In genomic region chr3:134333522-134334181, GRCh38 we compare ENCODE assay signal across 12 cellular contexts. TPM values are rescaled to one million over a fixed set of nuclear protein-coding genes. Genes with fewer than 3 reads are reported as not detected.
DNase-seq lines count a peak whose midpoint lies in the region; ATAC-seq and TF ChIP-seq lines count a peak whose summit lies in the region.
"Had no signal": no experiment of that assay in that cellular context is flagged by ENCODE, and none has a peak within 500 bp of the region (broad histone marks: within the 10 kb centered on the region; RNA-seq: fewer than 3 reads in every experiment).

No MANE protein-coding gene starts in this region.

- no peak overlapping the region for H3K23ac ChIP-seq in mesendoderm (ENCODE audit: low read length)

- H3K79me1 ChIP-seq in mesendoderm (ENCODE audit: low read length), result no peaks in the 10 kb centered on the region

- H2BK120ac ChIP-seq in mesendoderm (ENCODE audit: low read depth, low read length), result peak overlapping the region; percentile 82

- H3K27ac ChIP-seq in mammary epithelial cell (ENCODE audit: insufficient read depth, low read depth, low read length), result peak overlapping the region; percentile 12
- H3K27ac ChIP-seq in mesendoderm (ENCODE audit: low read depth, low read length), result peak overlapping the region; percentile 77
- peak overlapping the region; percentile 53 to 67 for H3K27ac ChIP-seq in uterus
- H3K27ac ChIP-seq: 22Rv1 had no signal

- H2BK15ac ChIP-seq in mesendoderm (replicated peaks; ENCODE audit: low read depth), result no peak overlapping the region

- CTCF ChIA-PET in mammary epithelial cell (lab: Charles Lee; ENCODE audit: low non-redundant PET), result no interaction called here

- peak overlapping the region; percentile 77 for H3K4ac ChIP-seq in mesendoderm (ENCODE audit: low read depth, low read length)

- no peak for TF ChIP-seq POLR2A in uterus (IDR thresholded peaks at IDR 0.05)

- H3K27me3 ChIP-seq in mammary epithelial cell (ENCODE audit: insufficient read depth, low read length) (no peaks in the 10 kb centered on the region), mesendoderm (ENCODE audit: insufficient read depth, low read length, poor library complexity) (no peaks in the 10 kb centered on the region), uterus (no peaks in the 10 kb centered on the region)

- intact Hi-C loops in mammary epithelial cell (cut with micrococcal nuclease) (no loop called here), uterus (cut with DNase I; ENCODE audit: low total_unique reads) (no loop called here)

- DNase-seq in DMS 273 (lab: John Stamatoyannopoulos, UW; ENCODE audit: unreplicated experiment) (peak; percentile 31), DMS 273 treated with DMSO at 0.1 percent for 48 hours (lab: John Stamatoyannopoulos, UW) (no peak), mammary epithelial cell (no peak), mesendoderm (peak; percentile 99), uterus (no peak)
- no peak for DNase-seq in activated CD4-positive, alpha-beta T cell treated with anti-CD3 and anti-CD28 coated beads, Interleukin-2, amount 50 U/mL, for 48 hours
- DNase-seq: effector CD4-positive, alpha-beta T cell; NCI-H1092; retina had no signal

- BruUV-seq in mammary epithelial cell (replicated peaks; lab: Mats Ljungman, UMichigan), result no TSS peak

- WGBS in mammary epithelial cell (ENCODE audit: low coverage, missing lambda C conversion rate), result 11% methylated on average over 10 of the region's 10 CpGs
- WGBS in mesendoderm (ENCODE audit: extremely low coverage, insufficient coverage, low lambda C conversion rate), result no CpG with 5 or more reads among the region's 10 CpGs

- H2AK5ac ChIP-seq in mesendoderm (ENCODE audit: low read length), result no peak overlapping the region

- H3K36me3 ChIP-seq in mammary epithelial cell (ENCODE audit: insufficient read depth, low read length), result no peaks in the 10 kb centered on the region
- H3K36me3 ChIP-seq in mesendoderm (ENCODE audit: control insufficient read depth, insufficient read depth, low read length), result no peaks in the 10 kb centered on the region
- no peaks in the 10 kb centered on the region for H3K36me3 ChIP-seq in uterus

- H2AFZ ChIP-seq in mammary epithelial cell (ENCODE audit: low read depth, low read length), result peak overlapping the region; percentile 71

- no peak overlapping the region for H4K5ac ChIP-seq in mesendoderm (ENCODE audit: low read length)

- H3K4me1 ChIP-seq in mammary epithelial cell (ENCODE audit: insufficient read depth, low read length) (peaks cover 76% of the 10 kb centered on the region), mesendoderm (ENCODE audit: control insufficient read depth, low read depth, low read length) (peaks cover 29% of the 10 kb centered on the region), uterus (peaks cover 5 to 27% of the 10 kb centered on the region in 2 donors)

- H3K4me2 ChIP-seq in mammary epithelial cell (ENCODE audit: insufficient read depth, low read depth, low read length) (peak overlapping the region; percentile 25), mesendoderm (ENCODE audit: low read length) (no peak overlapping the region)

- no peaks in the 10 kb centered on the region for H4K20me1 ChIP-seq in mammary epithelial cell (ENCODE audit: insufficient read depth, low read length)

- no peak for ATAC-seq in GM19328 (IDR thresholded peaks at IDR 0.05; ENCODE audit: unreplicated experiment)
- ATAC-seq in GM21390 (IDR thresholded peaks at IDR 0.05; ENCODE audit: unreplicated experiment), result no peak

- H2BK5ac ChIP-seq in mesendoderm (ENCODE audit: low read length), result peak overlapping the region; percentile 77

- TF ChIP-seq CTCF in mammary epithelial cell (conservative IDR thresholded peaks at IDR 0.05 in 1 of 2, IDR thresholded peaks at IDR 0.05 in 1 of 2; ENCODE audit: extremely low read depth in 1 of 2, insufficient read depth in 1 of 2, low read depth in 1 of 2, low read length in 2 of 2) (peak; percentile 2 to 34), uterus (IDR thresholded peaks at IDR 0.05) (no peak)

- no peaks in the 10 kb centered on the region for H3K9me3 ChIP-seq in mammary epithelial cell (replicated peaks; ENCODE audit: insufficient read depth, low read length)
- no peaks in the 10 kb centered on the region for H3K9me3 ChIP-seq in uterus

- H3K9ac ChIP-seq in mammary epithelial cell (ENCODE audit: insufficient read depth, low read length), result no peak overlapping the region
- H3K9ac ChIP-seq in mesendoderm (ENCODE audit: low read length), result peak overlapping the region; percentile 5

- in situ Hi-C loops in mammary epithelial cell (cut with MboI; ENCODE audit: low sequenced_read_pairs in 2 of 2), result no loop called here

- H3K56ac ChIP-seq in mesendoderm (ENCODE audit: low read length), result peak overlapping the region; percentile 82

- dilution Hi-C loops in mammary epithelial cell (cut with HindIII; ENCODE audit: low sequenced_read_pairs), result no loop called here

- peak overlapping the region; percentile 69 for H3K18ac ChIP-seq in mesendoderm (ENCODE audit: low read length)

- H3K79me2 ChIP-seq in mammary epithelial cell (ENCODE audit: insufficient read depth, low read length) (no peaks in the 10 kb centered on the region), mesendoderm (ENCODE audit: control insufficient read depth, insufficient read depth, low read length) (no peaks in the 10 kb centered on the region)

- H3K4me3 ChIP-seq in mammary epithelial cell (replicated peaks in 1 of 3; ENCODE audit: insufficient read depth in 1 of 3, low read depth in 2 of 3, low read length in 3 of 3) (no peak overlapping the region), mesendoderm (ENCODE audit: low read length) (no peak overlapping the region), uterus (no peak overlapping the region)

- no peak overlapping the region for H4K8ac ChIP-seq in mesendoderm (ENCODE audit: low read depth, low read length)

RNA-seq across cellular contexts. Expression of gene AMOTL2, which starts 40.6 kb away (rescaled TPM):
- 100 to 1,000 TPM; 116 to 144 TPM for total RNA-seq in mammary epithelial cell
- 47.5 TPM for polyA plus RNA-seq in mammary epithelial cell
- 86.1 TPM for polyA minus RNA-seq in mammary epithelial cell
- 110 TPM for polyA plus RNA-seq in mesendoderm (2013, experiment 1 of 2)
- polyA plus RNA-seq in mesendoderm (2013, experiment 2 of 2), result 105 TPM
- total RNA-seq in uterus, result 10 to 100 TPM; 49.4 to 87.5 (median 61.4) TPM

Comparison
In these comparisons a context has a peak if more than half of its experiments do, and no peak if none do; other contexts are left out.
1. DNase-seq: peak in DMS 273 (single experiment) and mesendoderm (single experiment); none in DMS 273 treated with DMSO at 0.1 percent for 48 hours (single experiment), mammary epithelial cell (single experiment), uterus (0 of 2) and activated CD4-positive, alpha-beta T cell treated with anti-CD3 and anti-CD28 coated beads, Interleukin-2, amount 50 U/mL, for 48 hours (0 of 2).
2. H3K27ac ChIP-seq: peak in every context shown above with its lines; median percentile 77 in mesendoderm; 60 in uterus; 12 in mammary epithelial cell.
3. CTCF ChIP-seq: peak in mammary epithelial cell (2 of 2); none in uterus (0 of 4).